In the genomic region with DNA sequence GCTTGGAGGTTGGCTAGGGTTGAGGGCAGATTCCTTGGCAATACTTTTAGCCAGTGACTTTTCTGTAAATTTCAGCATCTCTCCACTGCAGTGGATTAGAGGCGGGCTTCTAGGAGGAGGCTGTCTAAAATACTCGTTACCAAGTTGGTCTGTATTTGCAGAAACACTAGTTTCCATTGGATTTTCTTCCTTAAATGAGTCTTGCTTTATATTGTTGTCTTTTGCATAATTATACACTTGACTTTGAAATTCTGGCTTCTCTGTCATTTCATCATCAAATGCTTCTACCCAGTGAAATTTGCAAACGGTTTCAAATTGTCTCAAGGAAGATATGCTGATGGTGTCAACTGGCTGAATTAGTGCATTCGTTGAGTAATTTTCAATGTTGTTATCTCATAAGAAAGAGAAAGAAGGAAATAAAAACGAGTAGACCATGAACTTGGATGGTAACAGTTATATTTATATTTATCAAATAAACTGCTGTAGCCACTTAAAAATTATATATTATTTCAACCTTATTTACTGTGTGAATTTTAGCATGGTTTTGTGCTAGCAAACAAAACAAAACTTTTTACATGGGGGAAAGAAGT, we compare ENCODE assay signal across 31 cellular contexts. TPM values are rescaled to one million over a fixed set of nuclear protein-coding genes. Genes with fewer than 3 reads are reported as not detected.
DNase-seq lines count a peak whose midpoint lies in the region; ATAC-seq, FAIRE-seq and TF ChIP-seq lines count a peak whose summit lies in the region.
"Had no signal": no experiment of that assay in that cellular context is flagged by ENCODE, and none has a peak within 500 bp of the region (broad histone marks: within the 10 kb centered on the region; RNA-seq: fewer than 3 reads in every experiment).

No MANE protein-coding gene starts in this region.

- H3K4me1 ChIP-seq in GM23248 (ENCODE audit: insufficient read depth) (no peaks in the 10 kb centered on the region), Loucy (ENCODE audit: insufficient read depth, low read length, poor library complexity, severe bottlenecking) (no peaks in the 10 kb centered on the region), K562 (replicated peaks in 1 of 2; ENCODE audit: control insufficient read depth in 2 of 2, insufficient read depth in 2 of 2, low read length in 2 of 2) (no peaks in the 10 kb centered on the region)
- H3K4me1 ChIP-seq: BE2C had no signal

- H2AFZ ChIP-seq in GM23248 (0 out of 2 replicates have a peak overlapping the region, but pooled peaks have one; percentile 35), Loucy (ENCODE audit: low read length) (0 out of 2 replicates have a peak overlapping the region, but pooled peaks have one; percentile 48), K562 (ENCODE audit: low read depth, low read length) (no peak overlapping the region)

- H3K9ac ChIP-seq in GM23248 (no peak overlapping the region), Loucy (ENCODE audit: low read depth, low read length, poor library complexity, severe bottlenecking) (no peak overlapping the region), K562 (ENCODE audit: insufficient read depth in 1 of 2, low read depth in 2 of 2, low read length in 2 of 2) (no peak overlapping the region)
- H3K9ac ChIP-seq: BLaER1 had no signal

- no peak for TF ChIP-seq EP300 in K562 (IDR thresholded peaks at IDR 0.05; ENCODE audit: low read length)

- H3K27ac ChIP-seq in GM23248, result no peak overlapping the region
- H3K27ac ChIP-seq in K562 (ENCODE audit: extremely low read depth, low read depth, low read length), result no peak overlapping the region
- H3K27ac ChIP-seq: BLaER1 had no signal

- TF ChIP-seq CTCF in Loucy (conservative IDR thresholded peaks at IDR 0.05; ENCODE audit: low read length) (no peak), K562 (IDR thresholded peaks at IDR 0.05 in 2 of 3, conservative IDR thresholded peaks at IDR 0.05 in 1 of 3; ENCODE audit: insufficient read depth in 2 of 3, low read depth in 1 of 3, low read length in 3 of 3) (no peak)

- no peak for FAIRE-seq in K562 (lab: Jason Lieb, UNC)
- FAIRE-seq: A204.1, GM12878, GM12892, GM18507, GM19239 had no signal

- in situ Hi-C loops in GM23248 (cut with MboI), result no loop called here
- in situ Hi-C loops in K562 (cut with MboI), result no loop called here

- no peaks in the 10 kb centered on the region for H4K20me1 ChIP-seq in GM23248 (ENCODE audit: insufficient read depth)
- no peaks in the 10 kb centered on the region for H4K20me1 ChIP-seq in Loucy (ENCODE audit: insufficient read depth, low read length, poor library complexity, severe bottlenecking)
- H4K20me1 ChIP-seq in K562 (replicated peaks; ENCODE audit: control insufficient read depth, insufficient read depth, low read length), result no peaks in the 10 kb centered on the region
- H4K20me1 ChIP-seq: BLaER1 had no signal

- no TSS peak for BruUV-seq in K562 (replicated peaks; lab: Mats Ljungman, UMichigan)

- no peak for TF ChIP-seq POLR2A in K562 (conservative IDR thresholded peaks at IDR 0.05)

- H3K36me3 ChIP-seq in GM23248 (ENCODE audit: low read depth) (no peaks in the 10 kb centered on the region), Loucy (ENCODE audit: insufficient read depth, low read length) (no peaks in the 10 kb centered on the region), K562 (ENCODE audit: control insufficient read depth, insufficient read depth, low read length) (no peaks in the 10 kb centered on the region)
- H3K36me3 ChIP-seq: BE2C, BLaER1 had no signal

- ATAC-seq in K562, result no peak
- ATAC-seq in GM18907 (IDR thresholded peaks at IDR 0.05; ENCODE audit: unreplicated experiment), result no peak
- ATAC-seq in HG03354 (IDR thresholded peaks at IDR 0.05; ENCODE audit: poor library complexity, severe bottlenecking, unreplicated experiment), result no peak
- ATAC-seq in GM21447 (IDR thresholded peaks at IDR 0.05; ENCODE audit: unreplicated experiment), result no peak
- no peak for ATAC-seq in HG03457 (IDR thresholded peaks at IDR 0.05; ENCODE audit: unreplicated experiment)
- ATAC-seq: GM12878 had no signal

- H3K9me2 ChIP-seq in GM23248 (ENCODE audit: insufficient read depth), result no peaks in the 10 kb centered on the region
- no peaks in the 10 kb centered on the region for H3K9me2 ChIP-seq in Loucy (replicated peaks; ENCODE audit: low read depth, low read length)

- H3K4me3 ChIP-seq in GM23248 (no peak overlapping the region), Loucy (ENCODE audit: low read length, poor library complexity, severe bottlenecking) (no peak overlapping the region), K562 (no peak overlapping the region)
- H3K4me3 ChIP-seq: BLaER1, GM12878 had no signal

- H3K4me2 ChIP-seq in GM23248 (ENCODE audit: unreplicated experiment) (no peak overlapping the region), Loucy (ENCODE audit: low read depth, low read length, poor library complexity, severe bottlenecking) (no peak overlapping the region), K562 (ENCODE audit: insufficient read depth, low read length) (no peak overlapping the region)
- H3K4me2 ChIP-seq: BLaER1 had no signal

- H3K9me1 ChIP-seq in K562 (ENCODE audit: control insufficient read depth, insufficient read depth, low read length), result no peaks in the 10 kb centered on the region

- DNase-seq in GM23248, result no peak
- peak; percentile 38 for DNase-seq in OCI-M1 (lab: John Stamatoyannopoulos, UW)
- no peak for DNase-seq in K562 (ENCODE audit: extremely low read depth in 1 of 4, low spot score in 3 of 4)
- DNase-seq: 8988T; ACHN; BE2C; C1 segment of cervical spinal cord; CD4-positive, alpha-beta memory T cell; CD4-positive, CD25-positive, alpha-beta regulatory T cell; CD8-positive, alpha-beta memory T cell; COR-L47; DMS 273 treated with DMSO at 0.1 percent for 48 hours; DMS153; DMS53; DMS79; DND-41; EL; GDM1 had no signal

- 40 to 44% methylated on average over 5 of the region's 5 CpGs for WGBS in GM23248 (ENCODE audit: low coverage in 1 of 2, low lambda C conversion rate in 2 of 2, missing lambda C conversion rate in 2 of 2), 2 experiments
- WGBS in K562 (ENCODE audit: insufficient coverage, low coverage, missing lambda C conversion rate), result 0% methylated on average over 5 of the region's 5 CpGs

- intact Hi-C loops in K562 (cut with micrococcal nuclease), result no loop called here

- H3K27me3 ChIP-seq in GM23248 (replicated peaks; ENCODE audit: insufficient read depth) (no peaks in the 10 kb centered on the region), Loucy (ENCODE audit: insufficient read depth, low read length, poor library complexity, severe bottlenecking) (no peaks in the 10 kb centered on the region), K562 (ENCODE audit: control insufficient read depth in 2 of 2, insufficient read depth in 2 of 2, low read length in 2 of 2) (peaks cover 11% of the 10 kb centered on the region in 2 experiments; a peak in 4 of 5 replicates)
- H3K27me3 ChIP-seq: BLaER1 had no signal

- H3K9me3 ChIP-seq in GM23248 (ENCODE audit: low read depth) (no peaks in the 10 kb centered on the region), Loucy (ENCODE audit: insufficient read depth, low read depth, low read length) (no peaks in the 10 kb centered on the region), K562 (replicated peaks; ENCODE audit: control insufficient read depth, insufficient read depth, low read depth, low read length) (no peaks in the 10 kb centered on the region)
- H3K9me3 ChIP-seq: BE2C had no signal

- POLR2A ChIA-PET in K562 (lab: Yijun Ruan, JAX), result interaction anchor here (1.0 kb wide), 2 partner anchors 11 to 25 kb away, joined by 3 to 5 read pairs; a partner anchor contains a TSS

- TF ChIP-seq RAD21 in K562 (CRISPR knock-in tag; conservative IDR thresholded peaks at IDR 0.05 in 1 of 2, IDR thresholded peaks at IDR 0.05 in 1 of 2), result no peak

- H3F3A ChIP-seq in GM23248 (ENCODE audit: insufficient read depth) (no peaks in the 10 kb centered on the region), Loucy (ENCODE audit: low read depth) (no peaks in the 10 kb centered on the region)

- CTCF ChIA-PET in K562 (lab: Yijun Ruan, JAX; ENCODE audit: low intra/inter-chr PET ratio), result no interaction called here

- H3K79me2 ChIP-seq in GM23248 (ENCODE audit: insufficient read depth) (no peaks in the 10 kb centered on the region), Loucy (ENCODE audit: insufficient read depth, low read length) (no peaks in the 10 kb centered on the region), K562 (ENCODE audit: control insufficient read depth, insufficient read depth, low read length) (no peaks in the 10 kb centered on the region)

RNA-seq across cellular contexts. Expression of a gene that starts 10.8 kb away (rescaled TPM):
- not detected in 2 replicates for total RNA-seq in GM23248 (2014; rRNA removed; shearing (Covaris generic))
- polyA plus RNA-seq in GM23248 (2016; fragmentation: Nextera tagmentation; extraction: Ambion mirVana) (not detected in 2 replicates), K562 (2011; rRNA removed) (0.13 TPM in 1 of 2 replicates, not detected in the other), K562 (2014; fragmentation: Illumina TruSeq; extraction: Trizol) (not detected in 2 replicates), K562 (2014; fragmentation: Nextera tagmentation; extraction: Ambion mirVana) (not detected), K562 (2014; rRNA removed) (0.04 TPM in 1 of 2 replicates, not detected in the other)
- total RNA-seq in K562 (2011; cell fraction: chromatin; rRNA removed; ENCODE audit: low replicate concordance), result 0.48 and 1.2 TPM in 2 replicates
- 1.2 and 1.8 TPM in 2 replicates for total RNA-seq in K562 (2011; cell fraction: nucleolus; rRNA removed)
- total RNA-seq in K562 (2011; cell fraction: nucleoplasm; rRNA removed), result 1.5 and 3.0 TPM in 2 replicates
- total RNA-seq in K562 (2014; rRNA removed) (0.18 and 0.20 TPM in 2 replicates), K562 (2014; rRNA removed; fragmentation: Illumina TruSeq; extraction: Trizol) (0.16 and 0.18 TPM in 2 replicates), K562 (2015; rRNA removed; fragmentation: Illumina TruSeq; extraction: Trizol) (0.11 and 0.14 TPM in 2 replicates), K562 (2021) (0.11 and 0.33 TPM in 2 replicates)
- polyA plus RNA-seq in K562 (2011; cell fraction: cytosol; rRNA removed), result 0.07 TPM in 1 of 2 replicates, not detected in the other
- polyA plus RNA-seq in K562 (2011; cell fraction: nucleus; rRNA removed), result 0.32 and 0.37 TPM in 2 replicates
- polyA plus RNA-seq in K562 (2012), result 0.04 and 0.21 TPM in 2 replicates
- 0.09 and 0.21 TPM in 2 replicates for polyA minus RNA-seq in K562 (2011; rRNA and poly(A)+ RNA removed)
- 0.36 TPM in 1 of 2 replicates, not detected in the other for polyA minus RNA-seq in K562 (2011; cell fraction: cytosol; rRNA and poly(A)+ RNA removed)
- 1.6 and 2.0 TPM in 2 replicates for polyA minus RNA-seq in K562 (2011; cell fraction: nucleus; rRNA and poly(A)+ RNA removed)
- polyA plus RNA-seq: AG04450; CD14-positive monocyte; CD8-positive, alpha-beta memory T cell had no signal

RNA-seq across cellular contexts. Expression of a gene that starts 10.9 kb away (rescaled TPM):
- 13.2 and 22.5 TPM in 2 replicates for total RNA-seq in GM23248 (2014; rRNA removed; shearing (Covaris generic))
- polyA plus RNA-seq in GM23248 (2016; fragmentation: Nextera tagmentation; extraction: Ambion mirVana), result 22.4 and 26.4 TPM in 2 replicates
- 41.8 and 105 TPM in 2 replicates for total RNA-seq in K562 (2011; cell fraction: chromatin; rRNA removed; ENCODE audit: low replicate concordance)
- 33.6 and 35.4 TPM in 2 replicates for total RNA-seq in K562 (2011; cell fraction: nucleolus; rRNA removed)
- total RNA-seq in K562 (2011; cell fraction: nucleoplasm; rRNA removed), result 32.4 and 48.0 TPM in 2 replicates
- total RNA-seq in K562 (2014; rRNA removed), result 52.8 and 129 TPM in 2 replicates
- 52.2 and 55.1 TPM in 2 replicates for total RNA-seq in K562 (2014; rRNA removed; fragmentation: Illumina TruSeq; extraction: Trizol)
- 56.1 and 65.9 TPM in 2 replicates for total RNA-seq in K562 (2015; rRNA removed; fragmentation: Illumina TruSeq; extraction: Trizol)
- total RNA-seq in K562 (2021), result 48.6 TPM in 2 replicates
- polyA plus RNA-seq in K562 (2011; rRNA removed), result 24.9 and 25.8 TPM in 2 replicates
- polyA plus RNA-seq in K562 (2011; cell fraction: cytosol; rRNA removed), result 30.6 and 33.9 TPM in 2 replicates
- polyA plus RNA-seq in K562 (2011; cell fraction: nucleus; rRNA removed), result 80.1 and 82.5 TPM in 2 replicates
- 36.3 and 43.3 TPM in 2 replicates for polyA plus RNA-seq in K562 (2012)
- polyA plus RNA-seq in K562 (2014; fragmentation: Illumina TruSeq; extraction: Trizol), result 66.3 and 73.1 TPM in 2 replicates
- polyA plus RNA-seq in K562 (2014; fragmentation: Nextera tagmentation; extraction: Ambion mirVana), result 100 to 1,000 TPM in 1 of 2 experiments, 10 to 100 TPM in 1; 51.7 to 101 TPM
- 43.6 and 46.2 TPM in 2 replicates for polyA plus RNA-seq in K562 (2014; rRNA removed)
- 32.5 and 38.9 TPM in 2 replicates for polyA minus RNA-seq in K562 (2011; rRNA and poly(A)+ RNA removed)
- polyA minus RNA-seq in K562 (2011; cell fraction: cytosol; rRNA and poly(A)+ RNA removed), result 12.7 and 25.0 TPM in 2 replicates
- 36.8 and 46.4 TPM in 2 replicates for polyA minus RNA-seq in K562 (2011; cell fraction: nucleus; rRNA and poly(A)+ RNA removed)
